24 cellular contexts compared by ENCODE assay signal in genomic region chr1:92327794-92328193, GRCh38. TPM values are rescaled to one million over a fixed set of nuclear protein-coding genes. Genes with fewer than 3 reads are reported as not detected.
A peak's percentile ranks its signal among the peaks of the same experiment; 100 is the strongest.
DNase-seq lines count a peak whose midpoint lies in the region; ATAC-seq, FAIRE-seq and TF ChIP-seq lines count a peak whose summit lies in the region.
"Had no signal": no experiment of that assay in that cellular context is flagged by ENCODE, and none has a peak within 500 bp of the region (broad histone marks: within the 10 kb centered on the region; RNA-seq: fewer than 3 reads in every experiment).

No MANE protein-coding gene starts in this region.

- H3K4me3 ChIP-seq in CD8-positive, alpha-beta T cell (ENCODE audit: low read depth, low read length): no peak overlapping the region
- H3K4me3 ChIP-seq in K562 (no peak overlapping the region), WERI-Rb-1 (ENCODE audit: low read depth, low read length) (no peak overlapping the region), suprapubic skin (no peak overlapping the region), neural progenitor cell (no peak overlapping the region)
- H3K4me3 ChIP-seq: A549; BLaER1 treated with 17β-estradiol and CSF1 and Interleukin-3, amounts not matched to agents 10 nM and 100 nM; HAP-1 had no signal

- H4K20me1 ChIP-seq in K562 (replicated peaks; ENCODE audit: control insufficient read depth, insufficient read depth, low read length) (no peaks in the 10 kb centered on the region), neural progenitor cell (ENCODE audit: low read depth) (no peaks in the 10 kb centered on the region)
- H4K20me1 ChIP-seq: BLaER1 treated with 17β-estradiol and CSF1 and Interleukin-3, amounts not matched to agents 10 nM and 100 nM had no signal

- no peaks in the 10 kb centered on the region for H3K27me3 ChIP-seq in CD8-positive, alpha-beta T cell (ENCODE audit: insufficient read depth, low read length)
- no peaks in the 10 kb centered on the region for H3K27me3 ChIP-seq in K562 (ENCODE audit: control insufficient read depth in 2 of 2, insufficient read depth in 2 of 2, low read length in 2 of 2)
- no peaks in the 10 kb centered on the region for H3K27me3 ChIP-seq in WERI-Rb-1 (ENCODE audit: insufficient read depth, low read depth, severe bottlenecking)
- no peaks in the 10 kb centered on the region for H3K27me3 ChIP-seq in suprapubic skin
- H3K27me3 ChIP-seq in neural progenitor cell: no peaks in the 10 kb centered on the region
- H3K27me3 ChIP-seq: BE2C; BLaER1 treated with 17β-estradiol and CSF1 and Interleukin-3, amounts not matched to agents 10 nM and 100 nM had no signal

- no peaks in the 10 kb centered on the region for H3K36me3 ChIP-seq in CD8-positive, alpha-beta T cell (ENCODE audit: insufficient read depth, low read length)
- H3K36me3 ChIP-seq in K562 (ENCODE audit: control insufficient read depth, insufficient read depth, low read length) (peaks cover 28% of the 10 kb centered on the region; the same call in 2 of the 3 replicates), WERI-Rb-1 (peaks cover 36% of the 10 kb centered on the region), suprapubic skin (peaks cover 62% of the 10 kb centered on the region), neural progenitor cell (peaks cover 30% of the 10 kb centered on the region)
- H3K36me3 ChIP-seq: BE2C had no signal

- peaks cover 76% of the 10 kb centered on the region for H3K36me3 Mint-ChIP-seq in CD8-positive, alpha-beta T cell
- peaks cover 66% of the 10 kb centered on the region for H3K36me3 Mint-ChIP-seq in neural progenitor cell

- TF ChIP-seq EP300 in K562 (IDR thresholded peaks at IDR 0.05; ENCODE audit: low read length) (no peak), suprapubic skin (IDR thresholded peaks at IDR 0.05) (no peak)

- H3K9me1 ChIP-seq in K562 (ENCODE audit: control insufficient read depth, insufficient read depth, low read length): no peaks in the 10 kb centered on the region

- no peak overlapping the region for H3K27ac ChIP-seq in CD8-positive, alpha-beta T cell (ENCODE audit: low read depth, low read length)
- H3K27ac ChIP-seq in K562 (ENCODE audit: extremely low read depth, low read depth, low read length) (no peak overlapping the region), WERI-Rb-1 (no peak overlapping the region), suprapubic skin (no peak overlapping the region), neural progenitor cell (no peak overlapping the region)
- H3K27ac ChIP-seq: A549; BLaER1 treated with 17β-estradiol and CSF1 and Interleukin-3, amounts not matched to agents 10 nM and 100 nM had no signal

- CTCF ChIA-PET in CD8-positive, alpha-beta T cell (lab: Charles Lee): interaction anchor here (1.1 to 1.2 kb wide), 2 partner anchors 11 to 82 kb away, joined by 3 read pairs; no protein-coding TSS in a partner anchor
- CTCF ChIA-PET in K562 (lab: Yijun Ruan, JAX; ENCODE audit: low intra/inter-chr PET ratio): no interaction called here

- H3K27me3 Mint-ChIP-seq in CD8-positive, alpha-beta T cell (ENCODE audit: low read depth): no peaks in the 10 kb centered on the region
- no peaks in the 10 kb centered on the region for H3K27me3 Mint-ChIP-seq in neural progenitor cell (ENCODE audit: insufficient read depth, low read depth)
- H3K27me3 Mint-ChIP-seq: CD4-positive, alpha-beta T cell had no signal

- H3K4me3 Mint-ChIP-seq in CD8-positive, alpha-beta T cell: no peak overlapping the region
- no peak overlapping the region for H3K4me3 Mint-ChIP-seq in neural progenitor cell
- H3K4me3 Mint-ChIP-seq: CD14-positive monocyte; CD4-positive, alpha-beta T cell had no signal

- H2AFZ ChIP-seq in K562 (ENCODE audit: low read depth, low read length) (no peak overlapping the region), neural progenitor cell (replicated peaks) (no peak overlapping the region)

- intact Hi-C loops in CD8-positive, alpha-beta T cell (cut with DNase I, micrococcal nuclease): no loop called here
- intact Hi-C loops in K562 (cut with micrococcal nuclease): no loop called here

- FAIRE-seq in K562 (lab: Jason Lieb, UNC): no peak
- FAIRE-seq: A549, GM12892, H54 had no signal

- in situ Hi-C loops in K562 (cut with MboI): no loop called here

- 92% methylated on average over 4 of the region's 4 CpGs for WGBS in K562 (ENCODE audit: insufficient coverage, low coverage, missing lambda C conversion rate)
- 96% methylated on average over 4 of the region's 4 CpGs for WGBS in suprapubic skin

- H3K4me1 ChIP-seq in CD8-positive, alpha-beta T cell (ENCODE audit: insufficient read depth, low read length): no peaks in the 10 kb centered on the region
- H3K4me1 ChIP-seq in K562 (replicated peaks in 1 of 2; ENCODE audit: control insufficient read depth in 2 of 2, insufficient read depth in 2 of 2, low read length in 2 of 2): no peaks in the 10 kb centered on the region; a peak in 1 of 5 replicates
- H3K4me1 ChIP-seq in suprapubic skin: no peaks in the 10 kb centered on the region
- H3K4me1 ChIP-seq in neural progenitor cell: no peaks in the 10 kb centered on the region
- H3K4me1 ChIP-seq: A549; BE2C; BLaER1 treated with 17β-estradiol and CSF1 and Interleukin-3, amounts not matched to agents 10 nM and 100 nM; HAP-1 had no signal

- peaks cover 22% of the 10 kb centered on the region for H3K9me3 Mint-ChIP-seq in CD8-positive, alpha-beta T cell
- H3K9me3 Mint-ChIP-seq in neural progenitor cell: peaks cover 28% of the 10 kb centered on the region

- peaks cover 4% of the 10 kb centered on the region for H3K9me3 ChIP-seq in CD8-positive, alpha-beta T cell (ENCODE audit: low read length)
- H3K9me3 ChIP-seq in K562 (replicated peaks; ENCODE audit: control insufficient read depth, insufficient read depth, low read depth, low read length) (peaks cover 9% of the 10 kb centered on the region), WERI-Rb-1 (ENCODE audit: severe bottlenecking) (peaks cover 4% of the 10 kb centered on the region), suprapubic skin (peaks cover 15% of the 10 kb centered on the region), neural progenitor cell (ENCODE audit: low read depth) (no peaks in the 10 kb centered on the region)
- H3K9me3 ChIP-seq: A549, BE2C, HAP-1 had no signal

- no peaks in the 10 kb centered on the region for H3F3A ChIP-seq in neural progenitor cell (ENCODE audit: low read depth)

- BruUV-seq in K562 (replicated peaks; lab: Mats Ljungman, UMichigan): no TSS peak

- no peak for DNase-seq in CD8-positive, alpha-beta T cell
- DNase-seq in OCI-M1 (lab: John Stamatoyannopoulos, UW) (peak; percentile 12), K562 (ENCODE audit: extremely low read depth in 1 of 4, low spot score in 3 of 4) (no peak), myocyte (ENCODE audit: low read depth) (peak; percentile 6), WERI-Rb-1 (no peak), suprapubic skin (ENCODE audit: low spot score in 2 of 2) (no peak), neural progenitor cell (ENCODE audit: low spot score) (no peak)
- DNase-seq: 8988T; ACHN; AML-193; BE2C; Calu3; CD4-positive, alpha-beta T cell; COR-L47; DMS53; DMS79 treated with DMSO at 0.1 percent for 48 hours; GF-D8; GOT3 had no signal

- H3K27ac Mint-ChIP-seq in CD8-positive, alpha-beta T cell: peak overlapping the region; percentile 46
- no peak overlapping the region for H3K27ac Mint-ChIP-seq in neural progenitor cell
- H3K27ac Mint-ChIP-seq: CD14-positive monocyte; CD4-positive, alpha-beta T cell had no signal

- no peak for TF ChIP-seq CTCF in CD8-positive, alpha-beta T cell (IDR thresholded peaks at IDR 0.05)
- no peak for TF ChIP-seq CTCF in K562 (IDR thresholded peaks at IDR 0.05 in 2 of 3, conservative IDR thresholded peaks at IDR 0.05 in 1 of 3; ENCODE audit: insufficient read depth in 2 of 3, low read depth in 1 of 3, low read length in 3 of 3)
- TF ChIP-seq CTCF in WERI-Rb-1 (IDR thresholded peaks at IDR 0.05; ENCODE audit: low read depth, low read length): no peak
- TF ChIP-seq CTCF in suprapubic skin (IDR thresholded peaks at IDR 0.05): no peak
- TF ChIP-seq CTCF in neural progenitor cell (IDR thresholded peaks at IDR 0.05): no peak

- POLR2A ChIA-PET in CD8-positive, alpha-beta T cell (lab: Charles Lee): interaction anchor here (0.9 to 1.4 kb wide), 2 partner anchors 10 to 13 kb away, joined by 3 read pairs; no protein-coding TSS in a partner anchor
- POLR2A ChIA-PET in K562 (lab: Yijun Ruan, JAX): no interaction called here

- H3K79me2 ChIP-seq in K562 (ENCODE audit: control insufficient read depth, insufficient read depth, low read length) (no peaks in the 10 kb centered on the region), neural progenitor cell (ENCODE audit: low read depth) (no peaks in the 10 kb centered on the region)

- peaks cover 26% of the 10 kb centered on the region for H3K4me1 Mint-ChIP-seq in CD8-positive, alpha-beta T cell (ENCODE audit: low read depth)
- no peaks in the 10 kb centered on the region for H3K4me1 Mint-ChIP-seq in neural progenitor cell
- H3K4me1 Mint-ChIP-seq: CD14-positive monocyte had no signal

- no peak overlapping the region for H3K4me2 ChIP-seq in K562 (ENCODE audit: insufficient read depth, low read length)
- no peak overlapping the region for H3K4me2 ChIP-seq in neural progenitor cell
- H3K4me2 ChIP-seq: A549; BLaER1 treated with 17β-estradiol and CSF1 and Interleukin-3, amounts not matched to agents 10 nM and 100 nM had no signal

- no peak for TF ChIP-seq RAD21 in K562 (CRISPR knock-in tag; conservative IDR thresholded peaks at IDR 0.05 in 1 of 2, IDR thresholded peaks at IDR 0.05 in 1 of 2)

- ATAC-seq in CD8-positive, alpha-beta T cell: no peak
- ATAC-seq in K562: no peak
- ATAC-seq: A549 had no signal

- TF ChIP-seq POLR2A in K562 (conservative IDR thresholded peaks at IDR 0.05) (no peak), suprapubic skin (IDR thresholded peaks at IDR 0.05) (no peak)

- H3K9ac ChIP-seq in K562 (ENCODE audit: insufficient read depth in 1 of 2, low read depth in 2 of 2, low read length in 2 of 2) (no peak overlapping the region), neural progenitor cell (no peak overlapping the region)
- H3K9ac ChIP-seq: BLaER1 treated with 17β-estradiol and CSF1 and Interleukin-3, amounts not matched to agents 10 nM and 100 nM had no signal

RNA-seq across cellular contexts. Expression of gene RPAP2, which starts 28.9 kb away (rescaled TPM):
- total RNA-seq in CD8-positive, alpha-beta T cell: 10 to 100 TPM; 29.4 to 33.9 TPM
- 8.9 and 48.4 TPM in 2 replicates for total RNA-seq in K562 (2011; cell fraction: chromatin; rRNA removed; ENCODE audit: low replicate concordance)
- 2.2 and 3.0 TPM in 2 replicates for total RNA-seq in K562 (2011; cell fraction: nucleolus; rRNA removed)
- 5.1 and 10.8 TPM in 2 replicates for total RNA-seq in K562 (2011; cell fraction: nucleoplasm; rRNA removed)
- total RNA-seq in K562 (2014; rRNA removed): 6.2 and 9.6 TPM in 2 replicates
- 37.2 and 43.4 TPM in 2 replicates for total RNA-seq in K562 (2014; rRNA removed; fragmentation: Illumina TruSeq; extraction: Trizol)
- total RNA-seq in K562 (2015; rRNA removed; fragmentation: Illumina TruSeq; extraction: Trizol): 26.1 and 28.7 TPM in 2 replicates
- total RNA-seq in K562 (2021): 26.1 and 27.4 TPM in 2 replicates
- polyA plus RNA-seq in K562 (2011; rRNA removed): 22.1 and 26.8 TPM in 2 replicates
- polyA plus RNA-seq in K562 (2011; cell fraction: cytosol; rRNA removed): 4.6 and 8.3 TPM in 2 replicates
- polyA plus RNA-seq in K562 (2011; cell fraction: nucleus; rRNA removed): 6.2 and 9.0 TPM in 2 replicates
- 14.1 and 21.8 TPM in 2 replicates for polyA plus RNA-seq in K562 (2012)
- polyA plus RNA-seq in K562 (2014; fragmentation: Illumina TruSeq; extraction: Trizol): 29.8 and 36.4 TPM in 2 replicates
- 10 to 100 TPM; 30.6 to 41.7 TPM for polyA plus RNA-seq in K562 (2014; fragmentation: Nextera tagmentation; extraction: Ambion mirVana)
- 16.0 and 16.9 TPM in 2 replicates for polyA plus RNA-seq in K562 (2014; rRNA removed)
- polyA minus RNA-seq in K562 (2011; rRNA and poly(A)+ RNA removed): 32.5 and 37.4 TPM in 2 replicates
- 10.4 and 12.2 TPM in 2 replicates for polyA minus RNA-seq in K562 (2011; cell fraction: cytosol; rRNA and poly(A)+ RNA removed)
- 4.0 and 13.4 TPM in 2 replicates for polyA minus RNA-seq in K562 (2011; cell fraction: nucleus; rRNA and poly(A)+ RNA removed)
- 15.2 and 16.4 TPM in 2 replicates for total RNA-seq in myocyte
- 6.2 TPM for polyA plus RNA-seq in myocyte (2012)
- 10 to 100 TPM in 1 of 4 donors, 1 to 10 TPM in 3; 6.8 to 10.5 (median 9.0) TPM for total RNA-seq in suprapubic skin
- total RNA-seq in neural progenitor cell (ENCODE audit: low replicate concordance): 14.2 and 36.3 TPM in 2 replicates

RNA-seq across cellular contexts. Expression of gene GLMN, which starts 29.0 kb away (rescaled TPM):
- total RNA-seq in CD8-positive, alpha-beta T cell: 1 to 10 TPM; 9.2 to 9.5 TPM
- 10.7 and 59.1 TPM in 2 replicates for total RNA-seq in K562 (2011; cell fraction: chromatin; rRNA removed; ENCODE audit: low replicate concordance)
- total RNA-seq in K562 (2011; cell fraction: nucleolus; rRNA removed): 4.7 and 7.2 TPM in 2 replicates
- 17.6 and 19.1 TPM in 2 replicates for total RNA-seq in K562 (2011; cell fraction: nucleoplasm; rRNA removed)
- total RNA-seq in K562 (2014; rRNA removed): 13.0 and 13.4 TPM in 2 replicates
- 24.8 and 25.9 TPM in 2 replicates for total RNA-seq in K562 (2014; rRNA removed; fragmentation: Illumina TruSeq; extraction: Trizol)
- total RNA-seq in K562 (2015; rRNA removed; fragmentation: Illumina TruSeq; extraction: Trizol): 21.2 and 22.8 TPM in 2 replicates
- 13.9 and 14.6 TPM in 2 replicates for total RNA-seq in K562 (2021)
- polyA plus RNA-seq in K562 (2011; rRNA removed): 13.6 and 19.8 TPM in 2 replicates
- polyA plus RNA-seq in K562 (2011; cell fraction: cytosol; rRNA removed): 0.89 and 2.7 TPM in 2 replicates
- polyA plus RNA-seq in K562 (2011; cell fraction: nucleus; rRNA removed): 8.9 and 11.9 TPM in 2 replicates
- 11.2 and 13.2 TPM in 2 replicates for polyA plus RNA-seq in K562 (2012)
- 15.8 and 19.0 TPM in 2 replicates for polyA plus RNA-seq in K562 (2014; fragmentation: Illumina TruSeq; extraction: Trizol)
- 10 to 100 TPM; 18.9 to 22.6 TPM for polyA plus RNA-seq in K562 (2014; fragmentation: Nextera tagmentation; extraction: Ambion mirVana)
- 16.3 and 18.9 TPM in 2 replicates for polyA plus RNA-seq in K562 (2014; rRNA removed)
- polyA minus RNA-seq in K562 (2011; rRNA and poly(A)+ RNA removed): 11.2 and 12.6 TPM in 2 replicates
- 3.0 and 4.1 TPM in 2 replicates for polyA minus RNA-seq in K562 (2011; cell fraction: cytosol; rRNA and poly(A)+ RNA removed)
- 11.2 and 20.1 TPM in 2 replicates for polyA minus RNA-seq in K562 (2011; cell fraction: nucleus; rRNA and poly(A)+ RNA removed)
- 13.0 and 14.5 TPM in 2 replicates for total RNA-seq in myocyte
- polyA plus RNA-seq in myocyte (2012): 4.3 TPM
- 10 to 100 TPM in 3 of 4 donors, 1 to 10 TPM in 1; 8.9 to 31.9 (median 11.0) TPM for total RNA-seq in suprapubic skin
- 33.2 and 44.4 TPM in 2 replicates for total RNA-seq in neural progenitor cell (ENCODE audit: low replicate concordance)

Comparison
In these comparisons a context has a peak if more than half of its experiments do, and no peak if none do; other contexts are left out.
1. DNase-seq: peak in OCI-M1 (single experiment) and myocyte (single experiment); none in CD8-positive, alpha-beta T cell (0 of 7), K562 (0 of 4), WERI-Rb-1 (single experiment), suprapubic skin (0 of 2) and neural progenitor cell (single experiment).